In genomic region chr6:71642793-71643192, GRCh38 we compare ENCODE assay signal across 1 cellular context.
TF ChIP-seq lines count a peak whose summit lies in the region.

No MANE protein-coding gene starts in this region.

TF ChIP-seq in GM23338, 12 proteins besides CTCF, POLR2A, EP300 and RAD21 (continued from another document):
- TF ChIP-seq REST (IDR thresholded peaks at IDR 0.05; ENCODE audit: unreplicated experiment): no peak
- TF ChIP-seq JUNB (IDR thresholded peaks at IDR 0.05; ENCODE audit: unreplicated experiment): no peak
- no peak for TF ChIP-seq POLR2AphosphoS5 (IDR thresholded peaks at IDR 0.05; ENCODE audit: low read depth)
- no peak for TF ChIP-seq CREB1 (CRISPR knock-in tag; IDR thresholded peaks at IDR 0.05; ENCODE audit: low read depth)
- TF ChIP-seq ETS1 (IDR thresholded peaks at IDR 0.05): no peak
- no peak for TF ChIP-seq ZNF114 (CRISPR knock-in tag; IDR thresholded peaks at IDR 0.05)
